ENCODE assay signal across 10 cellular contexts in genomic region chr16:66844009-66844341, GRCh38. TPM values are rescaled to one million over a fixed set of nuclear protein-coding genes. Genes with fewer than 3 reads are reported as not detected.
DNase-seq lines count a peak whose midpoint lies in the region; ATAC-seq lines count a peak whose summit lies in the region.
"Had no signal": no experiment of that assay in that cellular context is flagged by ENCODE, and none has a peak within 500 bp of the region (broad histone marks: within the 10 kb centered on the region; RNA-seq: fewer than 3 reads in every experiment).

No MANE protein-coding gene starts in this region.

- peak overlapping the region; percentile 72 for H3K4me3 Mint-ChIP-seq in T-helper 2 cell treated with Interferon-gamma antibody and Interleukin-4, amounts not matched to agents 5 μg/mL and 100 μg/mL, for 36 hours
- peak overlapping the region; percentile 57 for H3K4me3 Mint-ChIP-seq in activated T-helper 17 cell treated with anti-CD3 and anti-CD28 coated beads, Interleukin-2, amount 50 U/mL, for 72 hours
- peak overlapping the region in 4 of 5 donors; percentile 55 to 66 (median 66) for H3K4me3 Mint-ChIP-seq in immature natural killer cell

- no peak for DNase-seq in T-helper 2 cell treated with Interferon-gamma antibody and Interleukin-4, amounts not matched to agents 5 μg/mL and 100 μg/mL, for 36 hours (ENCODE audit: low spot score)
- DNase-seq in T-helper 2 cell (no peak), immature natural killer cell (no peak), DMS 273 treated with DMSO at 0.1 percent for 48 hours (lab: John Stamatoyannopoulos, UW) (no peak), SHP77 (lab: John Stamatoyannopoulos, UW) (no peak)
- DNase-seq: MG63; stimulated activated CD4-positive, alpha-beta T cell treated with anti-CD3 and anti-CD28 coated beads, Interleukin-12 subunit alpha, Interleukin-12 subunit beta, amount 100 ng/mL, for 4 hours had no signal

- no peak for ATAC-seq in activated T-helper 17 cell treated with anti-CD3 and anti-CD28 coated beads, Interleukin-2, amount 50 U/mL, for 72 hours (replicated peaks)
- no peak for ATAC-seq in activated CD4-positive, CD25-positive, alpha-beta regulatory T cell treated with anti-CD3 and anti-CD28 coated beads, Interleukin-2, amount 50 U/mL, for 24 hours

- peak overlapping the region in 4 of 7 experiments; percentile 11 to 43 (median 14) for H3K4me3 ChIP-seq in skin epidermis

- H3K36me3 Mint-ChIP-seq in T-helper 2 cell treated with Interferon-gamma antibody and Interleukin-4, amounts not matched to agents 5 μg/mL and 100 μg/mL, for 36 hours (ENCODE audit: low read depth), result no peaks in the 10 kb centered on the region
- H3K36me3 Mint-ChIP-seq in activated T-helper 17 cell treated with anti-CD3 and anti-CD28 coated beads, Interleukin-2, amount 50 U/mL, for 72 hours (ENCODE audit: low read depth), result no peaks in the 10 kb centered on the region
- H3K36me3 Mint-ChIP-seq in immature natural killer cell, result peaks cover 0 to 4% (median 3%) of the 10 kb centered on the region in 3 donors

- H3K27ac ChIP-seq in skin epidermis, result peak overlapping the region in 1 of 21 experiments; percentile 21

- no peak overlapping the region for H3K27ac Mint-ChIP-seq in T-helper 2 cell treated with Interferon-gamma antibody and Interleukin-4, amounts not matched to agents 5 μg/mL and 100 μg/mL, for 36 hours
- H3K27ac Mint-ChIP-seq in activated T-helper 17 cell treated with anti-CD3 and anti-CD28 coated beads, Interleukin-2, amount 50 U/mL, for 72 hours, result no peak overlapping the region
- H3K27ac Mint-ChIP-seq in immature natural killer cell, result no peak overlapping the region

- H3K27me3 Mint-ChIP-seq in T-helper 2 cell treated with Interferon-gamma antibody and Interleukin-4, amounts not matched to agents 5 μg/mL and 100 μg/mL, for 36 hours (ENCODE audit: low read depth), result peaks cover 40% of the 10 kb centered on the region
- H3K27me3 Mint-ChIP-seq in activated T-helper 17 cell treated with anti-CD3 and anti-CD28 coated beads, Interleukin-2, amount 50 U/mL, for 72 hours, result peaks cover 31% of the 10 kb centered on the region
- peaks cover 13 to 14% (median 14%) of the 10 kb centered on the region in 3 donors for H3K27me3 Mint-ChIP-seq in immature natural killer cell (ENCODE audit: low read depth in 3 of 3)

- peaks cover 17% of the 10 kb centered on the region for H3K4me1 Mint-ChIP-seq in T-helper 2 cell treated with Interferon-gamma antibody and Interleukin-4, amounts not matched to agents 5 μg/mL and 100 μg/mL, for 36 hours (ENCODE audit: low read depth)
- H3K4me1 Mint-ChIP-seq in activated T-helper 17 cell treated with anti-CD3 and anti-CD28 coated beads, Interleukin-2, amount 50 U/mL, for 72 hours, result no peaks in the 10 kb centered on the region
- peaks cover 0 to 11% of the 10 kb centered on the region in 2 donors for H3K4me1 Mint-ChIP-seq in immature natural killer cell

- H3K9me3 Mint-ChIP-seq in T-helper 2 cell treated with Interferon-gamma antibody and Interleukin-4, amounts not matched to agents 5 μg/mL and 100 μg/mL, for 36 hours, result no peaks in the 10 kb centered on the region
- H3K9me3 Mint-ChIP-seq in activated T-helper 17 cell treated with anti-CD3 and anti-CD28 coated beads, Interleukin-2, amount 50 U/mL, for 72 hours, result no peaks in the 10 kb centered on the region
- H3K9me3 Mint-ChIP-seq in immature natural killer cell, result peaks cover 0 to 2% (median 0%) of the 10 kb centered on the region in 6 donors

RNA-seq across cellular contexts. Expression of gene CA7, which starts 0.2 kb away (rescaled TPM):
- not detected for total RNA-seq in activated T-helper 17 cell treated with anti-CD3 and anti-CD28 coated beads, Interleukin-2, amount 50 U/mL, for 72 hours
- under 1 TPM; 0.12 to 0.25 (median 0.17) TPM for polyA plus RNA-seq in immature natural killer cell

RNA-seq across cellular contexts. Expression of gene NAE1, which starts 13.2 kb away (rescaled TPM):
- total RNA-seq in activated T-helper 17 cell treated with anti-CD3 and anti-CD28 coated beads, Interleukin-2, amount 50 U/mL, for 72 hours, result 100 to 1,000 TPM in 1 of 2 donors, 10 to 100 TPM in 1; 86.7 to 110 TPM
- 10 to 100 TPM; 67.2 to 73.8 (median 69.8) TPM for polyA plus RNA-seq in immature natural killer cell

RNA-seq across cellular contexts. Expression of gene PDP2, which starts 36.3 kb away (rescaled TPM):
- 10 to 100 TPM; 33.5 to 76.6 TPM for total RNA-seq in activated T-helper 17 cell treated with anti-CD3 and anti-CD28 coated beads, Interleukin-2, amount 50 U/mL, for 72 hours
- 1 to 10 TPM in 2 of 3 donors, not detected in 1; 2.2 to 3.1 TPM for polyA plus RNA-seq in immature natural killer cell

RNA-seq across cellular contexts. Expression of gene TERB1, which starts 42.6 kb away (rescaled TPM):
- under 1 TPM; 0.13 to 0.34 TPM for total RNA-seq in activated T-helper 17 cell treated with anti-CD3 and anti-CD28 coated beads, Interleukin-2, amount 50 U/mL, for 72 hours
- polyA plus RNA-seq in immature natural killer cell, result under 1 TPM in 1 of 3 donors, not detected in 2; 0.11 TPM
